Comparison of ENCODE assay signal across 21 cellular contexts in genomic region chr15:71375934-71376333, GRCh38.
A peak's percentile ranks its signal among the peaks of the same experiment; 100 is the strongest.
DNase-seq lines count a peak whose midpoint lies in the region; ATAC-seq, FAIRE-seq and TF ChIP-seq lines count a peak whose summit lies in the region.
"Had no signal": no experiment of that assay in that cellular context is flagged by ENCODE, and none has a peak within 500 bp of the region (broad histone marks: within the 10 kb centered on the region; RNA-seq: fewer than 3 reads in every experiment).

No MANE protein-coding gene starts in this region.

- H3K36me3 ChIP-seq in HEK293 (ENCODE audit: control insufficient read depth in 2 of 2, insufficient read depth in 1 of 2, low read length in 2 of 2) (no peaks in the 10 kb centered on the region), bronchial epithelial cell (ENCODE audit: control insufficient read depth, insufficient read depth, low read length) (no peaks in the 10 kb centered on the region)

- DNase-seq in bronchial epithelial cell (ENCODE audit: low read depth) (peak; percentile 43), fibroblast of the aortic adventitia (ENCODE audit: low read depth) (peak; percentile 53), omental fat pad (ENCODE audit: low spot score) (no peak), NCI-H146 (lab: John Stamatoyannopoulos, UW) (no peak), GM03348 (ENCODE audit: low spot score) (no peak), NCI-H446 treated with DMSO at 0.1 percent for 48 hours (lab: John Stamatoyannopoulos, UW) (no peak)
- DNase-seq: CD4-positive, CD25-positive, alpha-beta regulatory T cell; COR-L47; DMS79; Karpas-422; NCI-H1417; NCI-H187; NCI-H69; PC-9; SHP77 treated with DMSO at 0.1 percent for 48 hours had no signal

- H3K9me3 ChIP-seq in HEK293 (ENCODE audit: control insufficient read depth, insufficient read depth, low read depth, low read length), result no peaks in the 10 kb centered on the region

- ATAC-seq in omental fat pad (ENCODE audit: low FRiP score), result peak; percentile 19
- ATAC-seq: GM12878, GM23338, HCT116 had no signal

- no peaks in the 10 kb centered on the region for H3K27me3 ChIP-seq in bronchial epithelial cell (ENCODE audit: control insufficient read depth, insufficient read depth, low read length)

- no peaks in the 10 kb centered on the region for H3K4me1 ChIP-seq in HEK293 (ENCODE audit: control insufficient read depth, insufficient read depth, low read length)

- FAIRE-seq in bronchial epithelial cell (lab: Jason Lieb, UNC), result no peak
- FAIRE-seq: GM12878 had no signal

- TF ChIP-seq CTCF in HEK293 (tag by site-specific recombination; IDR thresholded peaks at IDR 0.05) (no peak), bronchial epithelial cell (IDR thresholded peaks at IDR 0.05; ENCODE audit: insufficient read depth, low read length, severe bottlenecking) (no peak), fibroblast of the aortic adventitia (IDR thresholded peaks at IDR 0.05; ENCODE audit: insufficient read depth, low read length) (no peak), omental fat pad (IDR thresholded peaks at IDR 0.05) (no peak)

- CTCF ChIA-PET in HEK293 (lab: Yijun Ruan, JAX), result no interaction called here

- POLR2A ChIA-PET in HEK293 (lab: Yijun Ruan, JAX), result no interaction called here

- no peak overlapping the region for H3K27ac ChIP-seq in HEK293 (ENCODE audit: extremely low read depth, low read depth, low read length)
- H3K27ac ChIP-seq: PC-9, RWPE1, SK-N-MC had no signal

- H3K4me3 ChIP-seq in HEK293 (ENCODE audit: low read depth, low read length), result no peak overlapping the region
- H3K4me3 ChIP-seq in bronchial epithelial cell (ENCODE audit: low read depth, low read length), result no peak overlapping the region
- H3K4me3 ChIP-seq in fibroblast of the aortic adventitia (ENCODE audit: low read depth, low read length), result no peak overlapping the region
- H3K4me3 ChIP-seq: GM12878, GM23338, PC-9, SK-N-MC had no signal

TF ChIP-seq in HEK293, 187 proteins besides CTCF, POLR2A, EP300 and RAD21:
- TF ChIP-seq TRIM28 (IDR thresholded peaks at IDR 0.05; ENCODE audit: borderline replicate concordance, low read length) (no peak), ZNF521 (tag by site-specific recombination; IDR thresholded peaks at IDR 0.05) (no peak), ZNF140 (tag by site-specific recombination; IDR thresholded peaks at IDR 0.05) (no peak), ZNF23 (tag by site-specific recombination; IDR thresholded peaks at IDR 0.05; ENCODE audit: borderline replicate concordance) (peak; percentile 62; the same call in 1 of the 2 replicates), ZNF248 (tag by site-specific recombination; IDR thresholded peaks at IDR 0.05) (no peak), ZNF169 (tag by site-specific recombination; IDR thresholded peaks at IDR 0.05) (no peak), ZBTB17 (tag by site-specific recombination; IDR thresholded peaks at IDR 0.05) (0 out of 2 replicates have a peak, but pooled peaks have one; percentile 23)
TF ChIP-seq in HEK293: peak in this region for 2.

Comparison
In these comparisons a context has a peak if more than half of its experiments do, and no peak if none do; other contexts are left out.
1. DNase-seq: peak in bronchial epithelial cell (single experiment) and fibroblast of the aortic adventitia (single experiment); none in omental fat pad (single experiment), NCI-H146 (single experiment), GM03348 (single experiment) and NCI-H446 treated with DMSO at 0.1 percent for 48 hours (single experiment).